In the genomic region with DNA sequence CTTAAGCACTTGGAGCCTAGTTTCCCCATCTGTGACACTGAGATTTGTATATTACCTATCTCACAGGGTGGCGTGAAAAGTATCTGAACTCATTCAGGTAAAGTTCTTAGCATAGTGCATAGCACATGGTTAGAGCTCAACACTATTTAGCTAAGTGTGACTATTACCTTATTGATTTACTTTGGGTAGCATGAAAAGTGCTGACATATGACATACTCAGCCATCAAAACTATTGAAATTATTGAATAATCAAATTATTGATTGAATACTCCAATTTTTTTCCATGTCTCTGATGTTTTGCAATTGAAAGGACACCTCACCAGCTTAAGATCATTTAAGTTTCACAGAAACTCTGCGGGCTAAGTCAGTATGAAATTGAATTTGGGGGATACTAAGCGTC, we compare ENCODE assay signal across 27 cellular contexts.
"Had no signal": no experiment of that assay in that cellular context is flagged by ENCODE, and none has a peak within 500 bp of the region (broad histone marks: within the 10 kb centered on the region; RNA-seq: fewer than 3 reads in every experiment).

No MANE protein-coding gene starts in this region.

- H3K27me3 ChIP-seq: stomach, suprapubic skin, testis, thyroid gland, tibial artery, tibial nerve, transverse colon, upper lobe of left lung, upper lobe of right lung, uterus, vagina had no signal

- ATAC-seq: stimulated activated effector memory CD8-positive, alpha-beta T cell treated with anti-CD3 and anti-CD28 coated beads, Interleukin-12 subunit alpha, Interleukin-12 subunit beta, amount 100 ng/mL, for 72 hours; stimulated activated memory B cell treated with anti-CD40 and anti-IgM and Interleukin-4, amounts not matched to agents 10 μg/mL and 1 μg/mL and 100 μg/mL, for 72 hours; stimulated activated naive B cell treated with anti-CD40 and anti-IgM and Interleukin-4, amounts not matched to agents 10 μg/mL and 1 μg/mL and 100 μg/mL, for 72 hours; stimulated activated naive CD8-positive, alpha-beta T cell treated with anti-CD3 and anti-CD28 coated beads, Interleukin-15, amount 100 ng/mL, for 72 hours; stimulated activated naive CD8-positive, alpha-beta T cell treated with anti-CD3 and anti-CD28 coated beads, Interleukin-15, Interleukin-2, amounts not matched to agents 100 U/mL and 50 U/mL, for 24 hours; upper lobe of right lung had no signal

- H3K4me3 ChIP-seq: stomach, suprapubic skin, testis, thoracic aorta, thyroid gland, tibial artery, tibial nerve, transverse colon, upper lobe of left lung, upper lobe of right lung, uterus, vagina had no signal

- H3K9me3 ChIP-seq: stomach, suprapubic skin, testis, thoracic aorta, thyroid gland, tibial artery, tibial nerve, transverse colon, upper lobe of left lung, upper lobe of right lung, uterus, vagina had no signal

- DNase-seq: stimulated activated CD4-positive, alpha-beta T cell treated with anti-CD3 and anti-CD28 coated beads, Interleukin-2, amount 100 ng/mL, for 48 hours; stimulated activated CD4-positive, alpha-beta T cell treated with anti-CD3 and anti-CD28 coated beads, Interleukin-4, amount 100 ng/mL, for 1 hour; stimulated activated CD4-positive, alpha-beta T cell treated with anti-CD3 and anti-CD28 coated beads, Interleukin-4, amount 100 ng/mL, for 24 hours; stimulated activated CD4-positive, alpha-beta T cell treated with anti-CD3 and anti-CD28 coated beads, Interleukin-4, amount 100 ng/mL, for 4 hours; stimulated activated CD8-positive, alpha-beta memory T cell treated with anti-CD3 and anti-CD28 coated beads, Interleukin-4, amount 100 ng/mL, for 48 hours; stimulated activated naive B cell treated with anti-CD40 and anti-IgM and Interleukin-4, amounts not matched to agents 10 μg/mL and 1 μg/mL and 100 μg/mL, for 72 hours; stimulated activated naive CD4-positive, alpha-beta T cell; stimulated activated naive CD4-positive, alpha-beta T cell treated with Interleukin-2 at 50 U/mL for 16 hours; stimulated activated naive CD8-positive, alpha-beta T cell treated with anti-CD3 and anti-CD28 coated beads, Interleukin-15, amount 100 ng/mL, for 72 hours; stimulated activated naive CD8-positive, alpha-beta T cell treated with anti-CD3 and anti-CD28 coated beads, Interleukin-15, Interleukin-2, amounts not matched to agents 100 U/mL and 50 U/mL, for 24 hours; stomach; substantia nigra; testis; thyroid gland; tibial artery; transverse colon; trophoblast cell; upper lobe of left lung; upper lobe of right lung; uterus had no signal

- H3K27ac ChIP-seq: stomach, suprapubic skin, testis, thoracic aorta, thyroid gland, tibial artery, tibial nerve, transverse colon, upper lobe of left lung, upper lobe of right lung, uterus, vagina had no signal

- H3K36me3 ChIP-seq: stomach, suprapubic skin, thoracic aorta, thyroid gland, tibial artery, tibial nerve, transverse colon, upper lobe of left lung, upper lobe of right lung, uterus, vagina had no signal

- FAIRE-seq: urothelium cell line had no signal

- H3K4me1 ChIP-seq: stomach, testis, tibial artery, tibial nerve, transverse colon, upper lobe of left lung, upper lobe of right lung, uterus, vagina had no signal
